8 cellular contexts compared by ENCODE assay signal in genomic region chr13:42497798-42498197, GRCh38.
A peak's percentile ranks its signal among the peaks of the same experiment; 100 is the strongest.
DNase-seq lines count a peak whose midpoint lies in the region; ATAC-seq and TF ChIP-seq lines count a peak whose summit lies in the region.

No MANE protein-coding gene starts in this region.

- H3K4me3 Mint-ChIP-seq in naive thymus-derived CD4-positive, alpha-beta T cell = no peak overlapping the region

- peaks cover 0 to 11% (median 2%) of the 10 kb centered on the region in 11 donors for H3K9me3 Mint-ChIP-seq in naive thymus-derived CD4-positive, alpha-beta T cell

- ATAC-seq in HG02870 (IDR thresholded peaks at IDR 0.05; ENCODE audit: unreplicated experiment) = peak; percentile 91
- ATAC-seq in SK-N-SH treated with all-trans-retinoic acid at 6 μM for 48 hours = peak; percentile 38; the same call in 1 of the 3 replicates
- peak; percentile 65 for ATAC-seq in naive thymus-derived CD4-positive, alpha-beta T cell

- intact Hi-C loops in naive thymus-derived CD4-positive, alpha-beta T cell (cut with micrococcal nuclease) = loop anchor here (1.0 to 5.0 kb wide), 3 partner anchors 105 to 165 kb away; no protein-coding TSS in a partner anchor

- H3K36me3 ChIP-seq in naive thymus-derived CD4-positive, alpha-beta T cell (ENCODE audit: control insufficient read depth in 2 of 3, insufficient read depth in 3 of 3, low read length in 3 of 3) = no peaks in the 10 kb centered on the region

- peaks cover 0 to under 1% (median 0%) of the 10 kb centered on the region in 5 donors for H3K27me3 Mint-ChIP-seq in naive thymus-derived CD4-positive, alpha-beta T cell

- no peak overlapping the region for H3K4me3 ChIP-seq in naive thymus-derived CD4-positive, alpha-beta T cell (ENCODE audit: low read length)

- DNase-seq in NOMO-1 treated with DMSO at 0.1 percent for 48 hours (lab: John Stamatoyannopoulos, UW; ENCODE audit: unreplicated experiment) (peak; percentile 33), NOMO-1 treated with dmso at 0.1 percent for 144 hours (lab: John Stamatoyannopoulos, UW; ENCODE audit: unreplicated experiment) (no peak), amygdala (lab: John Stamatoyannopoulos, UW) (no peak), NCI-H2227 treated with DMSO at 0.1 percent for 48 hours (lab: John Stamatoyannopoulos, UW) (no peak), C1 segment of cervical spinal cord (lab: John Stamatoyannopoulos, UW) (no peak)
- DNase-seq in naive thymus-derived CD4-positive, alpha-beta T cell = no peak

- H3K27ac ChIP-seq in naive thymus-derived CD4-positive, alpha-beta T cell (ENCODE audit: low read depth, low read length) = no peak overlapping the region

- H3K36me3 Mint-ChIP-seq in naive thymus-derived CD4-positive, alpha-beta T cell = peaks cover 0 to 11% (median 0%) of the 10 kb centered on the region in 5 donors

- POLR2A ChIA-PET in naive thymus-derived CD4-positive, alpha-beta T cell (lab: Charles Lee) = no interaction called here

- H3K9me3 ChIP-seq in naive thymus-derived CD4-positive, alpha-beta T cell (ENCODE audit: control insufficient read depth in 2 of 3, low read length in 3 of 3) = no peaks in the 10 kb centered on the region

- peaks cover 10 to 43% (median 20%) of the 10 kb centered on the region in 7 donors for H3K4me1 Mint-ChIP-seq in naive thymus-derived CD4-positive, alpha-beta T cell

- CTCF ChIA-PET in naive thymus-derived CD4-positive, alpha-beta T cell (lab: Charles Lee) = no interaction called here

- peaks cover 0 to 6% of the 10 kb centered on the region in 2 donors for H3K4me1 ChIP-seq in naive thymus-derived CD4-positive, alpha-beta T cell (ENCODE audit: control insufficient read depth in 2 of 2, insufficient read depth in 2 of 2, low read length in 2 of 2)

- no peak overlapping the region for H3K27ac Mint-ChIP-seq in naive thymus-derived CD4-positive, alpha-beta T cell

- H3K27me3 ChIP-seq in naive thymus-derived CD4-positive, alpha-beta T cell (ENCODE audit: control insufficient read depth in 2 of 2, insufficient read depth in 2 of 2, low read length in 2 of 2) = no peaks in the 10 kb centered on the region

TF ChIP-seq in SK-N-SH treated with all-trans-retinoic acid at 6 μM for 48 hours, 23 proteins besides CTCF, POLR2A, EP300 and RAD21:
- no peak for TF ChIP-seq ZC3H10 (CRISPR knock-in tag; IDR thresholded peaks at IDR 0.05)
- TF ChIP-seq GLIS3 (CRISPR knock-in tag; IDR thresholded peaks at IDR 0.05) = no peak
- no peak for TF ChIP-seq ZFP3 (CRISPR knock-in tag; IDR thresholded peaks at IDR 0.05)
- no peak for TF ChIP-seq ZFP30 (CRISPR knock-in tag; IDR thresholded peaks at IDR 0.05)
- TF ChIP-seq CREB5 (CRISPR knock-in tag; IDR thresholded peaks at IDR 0.05; ENCODE audit: low read depth) = no peak
- no peak for TF ChIP-seq BACH2 (CRISPR knock-in tag; IDR thresholded peaks at IDR 0.05; ENCODE audit: borderline replicate concordance)
- no peak for TF ChIP-seq POU6F1 (CRISPR knock-in tag; IDR thresholded peaks at IDR 0.05; ENCODE audit: borderline replicate concordance, low read depth)
- TF ChIP-seq TOX (CRISPR knock-in tag; IDR thresholded peaks at IDR 0.05; ENCODE audit: borderline replicate concordance) = no peak
- no peak for TF ChIP-seq TCF4 (CRISPR knock-in tag; IDR thresholded peaks at IDR 0.05; ENCODE audit: borderline replicate concordance)
- no peak for TF ChIP-seq RARB (CRISPR knock-in tag; IDR thresholded peaks at IDR 0.05)
- no peak for TF ChIP-seq TSHZ2 (CRISPR knock-in tag; IDR thresholded peaks at IDR 0.05)
- no peak for TF ChIP-seq ZNF565 (CRISPR knock-in tag; conservative IDR thresholded peaks at IDR 0.05; ENCODE audit: low read depth)
- TF ChIP-seq ZNF70 (CRISPR knock-in tag; IDR thresholded peaks at IDR 0.05) = no peak
- no peak for TF ChIP-seq ESRRG (CRISPR knock-in tag; IDR thresholded peaks at IDR 0.05)
- TF ChIP-seq ISL1 (CRISPR knock-in tag; IDR thresholded peaks at IDR 0.05) = no peak
- no peak for TF ChIP-seq CSRNP3 (CRISPR knock-in tag; IDR thresholded peaks at IDR 0.05)
- TF ChIP-seq ZNF8 (CRISPR knock-in tag; IDR thresholded peaks at IDR 0.05) = no peak

Comparison
In these comparisons a context has a peak if more than half of its experiments do, and no peak if none do; other contexts are left out.
1. ATAC-seq: peak in every context shown above with its lines; median percentile 91 in HG02870; 65 in naive thymus-derived CD4-positive, alpha-beta T cell; 38 in SK-N-SH treated with all-trans-retinoic acid at 6 μM for 48 hours.